In genomic region chr15:75167588-75168076, GRCh38 we compare ENCODE assay signal across 15 cellular contexts. TPM values are rescaled to one million over a fixed set of nuclear protein-coding genes. Genes with fewer than 3 reads are reported as not detected.
DNase-seq lines count a peak whose midpoint lies in the region; ATAC-seq and TF ChIP-seq lines count a peak whose summit lies in the region.
"Had no signal": no experiment of that assay in that cellular context is flagged by ENCODE, and none has a peak within 500 bp of the region (broad histone marks: within the 10 kb centered on the region; RNA-seq: fewer than 3 reads in every experiment).

No MANE protein-coding gene starts in this region.

- DNase-seq in EH (ENCODE audit: low read depth) (peak; percentile 74), IMR-90 (peak; percentile 81), fibroblast of villous mesenchyme (ENCODE audit: low read depth) (peak; percentile 94), superior temporal gyrus (ENCODE audit: extremely low spot score) (no peak), G401 (ENCODE audit: low spot score) (no peak)
- DNase-seq: activated CD4-positive, CD25-positive, alpha-beta regulatory T cell; amygdala; naive thymus-derived CD8-positive, alpha-beta T cell; NCI-H345; SIG-M5; small intestine had no signal

- H3K27me3 ChIP-seq in IMR-90 (ENCODE audit: control insufficient read depth, insufficient read depth, low read length): no peaks in the 10 kb centered on the region

- no peak for TF ChIP-seq POLR2A in IMR-90 (IDR thresholded peaks at IDR 0.05; ENCODE audit: low read depth, low read length)

- no peak overlapping the region for H2AFZ ChIP-seq in IMR-90 (replicated peaks; ENCODE audit: low read length, poor library complexity)

- no peak overlapping the region for H3K27ac Mint-ChIP-seq in activated T-helper 17 cell treated with anti-CD3 and anti-CD28 coated beads, Interleukin-2, amount 50 U/mL, for 72 hours
- H3K27ac Mint-ChIP-seq: naive thymus-derived CD8-positive, alpha-beta T cell; stimulated activated memory B cell treated with anti-CD40 and anti-IgM and Interleukin-4, amounts not matched to agents 10 μg/mL and 1 μg/mL and 100 μg/mL, for 72 hours had no signal

- ATAC-seq in IMR-90 (ENCODE audit: low read depth): no peak; the same call in 1 of the 2 replicates
- peak; percentile 74 for ATAC-seq in activated T-helper 17 cell treated with anti-CD3 and anti-CD28 coated beads, Interleukin-2, amount 50 U/mL, for 72 hours (replicated peaks)
- ATAC-seq in HG03442 (IDR thresholded peaks at IDR 0.05; ENCODE audit: unreplicated experiment): no peak
- ATAC-seq in HG02884 (IDR thresholded peaks at IDR 0.05; ENCODE audit: unreplicated experiment): no peak
- ATAC-seq: naive thymus-derived CD8-positive, alpha-beta T cell; stimulated activated memory B cell treated with anti-CD40 and anti-IgM and Interleukin-4, amounts not matched to agents 10 μg/mL and 1 μg/mL and 100 μg/mL, for 72 hours had no signal

- peaks cover 4% of the 10 kb centered on the region for H3K9me3 Mint-ChIP-seq in activated T-helper 17 cell treated with anti-CD3 and anti-CD28 coated beads, Interleukin-2, amount 50 U/mL, for 72 hours
- H3K9me3 Mint-ChIP-seq: naive thymus-derived CD8-positive, alpha-beta T cell had no signal

- in situ Hi-C loops in IMR-90 (cut with MboI; ENCODE audit: low sequenced_read_pairs) (no loop called here), G401 (cut with HindIII; ENCODE audit: low sequenced_read_pairs) (no loop called here)

- 0 out of 2 replicates have a peak, but pooled peaks cover 2% of the 10 kb centered on the region for H3K9me3 ChIP-seq in IMR-90 (ENCODE audit: control insufficient read depth, insufficient read depth, low read length)

- H3K4me3 Mint-ChIP-seq in activated T-helper 17 cell treated with anti-CD3 and anti-CD28 coated beads, Interleukin-2, amount 50 U/mL, for 72 hours: no peak overlapping the region
- H3K4me3 Mint-ChIP-seq: naive thymus-derived CD8-positive, alpha-beta T cell; stimulated activated memory B cell treated with anti-CD40 and anti-IgM and Interleukin-4, amounts not matched to agents 10 μg/mL and 1 μg/mL and 100 μg/mL, for 72 hours had no signal

- no peak overlapping the region for H3K14ac ChIP-seq in IMR-90 (replicated peaks; ENCODE audit: low read depth, low read length)

- no peak overlapping the region for H2BK20ac ChIP-seq in IMR-90 (ENCODE audit: low read depth, low read length)

- no peak for TF ChIP-seq CTCF in IMR-90 (conservative IDR thresholded peaks at IDR 0.05; ENCODE audit: low read depth, low read length)
- no peak for TF ChIP-seq CTCF in fibroblast of villous mesenchyme (IDR thresholded peaks at IDR 0.05; ENCODE audit: insufficient read depth, low read depth, low read length)

- no peak overlapping the region for H2BK15ac ChIP-seq in IMR-90 (ENCODE audit: low read depth, low read length)

- H3K4me1 Mint-ChIP-seq in activated T-helper 17 cell treated with anti-CD3 and anti-CD28 coated beads, Interleukin-2, amount 50 U/mL, for 72 hours: peaks cover 11% of the 10 kb centered on the region

- intact Hi-C loops in IMR-90 (cut with micrococcal nuclease): no loop called here

- H3K4ac ChIP-seq in IMR-90 (ENCODE audit: low read depth, low read length): no peak overlapping the region

- H3K27ac ChIP-seq in IMR-90 (ENCODE audit: insufficient read depth, low read length): no peak overlapping the region

- H3K36me3 Mint-ChIP-seq in activated T-helper 17 cell treated with anti-CD3 and anti-CD28 coated beads, Interleukin-2, amount 50 U/mL, for 72 hours (ENCODE audit: low read depth): no peaks in the 10 kb centered on the region
- H3K36me3 Mint-ChIP-seq: naive thymus-derived CD8-positive, alpha-beta T cell; stimulated activated memory B cell treated with anti-CD40 and anti-IgM and Interleukin-4, amounts not matched to agents 10 μg/mL and 1 μg/mL and 100 μg/mL, for 72 hours had no signal

- no peak overlapping the region for H2BK120ac ChIP-seq in IMR-90 (ENCODE audit: low read depth, low read length)

- no peak overlapping the region for H3K4me2 ChIP-seq in IMR-90 (ENCODE audit: low read depth, low read length)

- H4K8ac ChIP-seq in IMR-90 (ENCODE audit: low read depth in 2 of 2, low read length in 2 of 2): no peak overlapping the region

- dilution Hi-C loops in IMR-90 (cut with HindIII; ENCODE audit: low sequenced_read_pairs, unreplicated experiment): no loop called here

- H3K18ac ChIP-seq in IMR-90 (ENCODE audit: low read depth, low read length): no peak overlapping the region

- H3K9ac ChIP-seq in IMR-90 (ENCODE audit: low read depth, low read length): no peak overlapping the region

- 0 out of 2 replicates have a peak, but pooled peaks cover 3% of the 10 kb centered on the region for H4K20me1 ChIP-seq in IMR-90 (ENCODE audit: insufficient read depth, low read length)

- no peak overlapping the region for H4K5ac ChIP-seq in IMR-90 (ENCODE audit: low read depth, low read length)

- no peak overlapping the region for H2AK5ac ChIP-seq in IMR-90 (ENCODE audit: low read depth, low read length)

- H3K23ac ChIP-seq in IMR-90 (ENCODE audit: low read depth, low read length): no peak overlapping the region

- TF ChIP-seq RAD21 in IMR-90 (IDR thresholded peaks at IDR 0.05; ENCODE audit: low read length): no peak

- no peaks in the 10 kb centered on the region for H3K79me1 ChIP-seq in IMR-90 (ENCODE audit: low read depth in 1 of 2, low read length in 2 of 2)

- no TSS peak for BruUV-seq in IMR-90 (replicated peaks; lab: Mats Ljungman, UMichigan)

- no peak overlapping the region for H4K91ac ChIP-seq in IMR-90 (ENCODE audit: insufficient read depth, low read depth, low read length)

- CTCF ChIA-PET in IMR-90 (lab: Yijun Ruan, JAX): no interaction called here

- H3K4me3 ChIP-seq in IMR-90 (ENCODE audit: insufficient read depth, low read depth, low read length): no peak overlapping the region
- no peak overlapping the region for H3K4me3 ChIP-seq in fibroblast of villous mesenchyme (ENCODE audit: low read depth, low read length)

- peaks cover 5% of the 10 kb centered on the region for H3K27me3 Mint-ChIP-seq in activated T-helper 17 cell treated with anti-CD3 and anti-CD28 coated beads, Interleukin-2, amount 50 U/mL, for 72 hours

- H3K56ac ChIP-seq in IMR-90 (ENCODE audit: extremely low read depth, insufficient read depth, low read length): no peak overlapping the region

- H2AK9ac ChIP-seq in IMR-90 (replicated peaks; ENCODE audit: low read depth, low read length, poor library complexity): no peak overlapping the region

- WGBS in IMR-90 (ENCODE audit: extremely low coverage in 2 of 2, insufficient read length in 1 of 2), 2 experiments: 100% methylated on average over 2 of the region's 4 CpGs; no CpG with 5 or more reads in 1 of the 2 experiments

- H3K36me3 ChIP-seq in IMR-90 (ENCODE audit: control insufficient read depth, insufficient read depth, low read length): no peaks in the 10 kb centered on the region

- H3K9me1 ChIP-seq in IMR-90 (ENCODE audit: insufficient read depth, low read length): peaks cover 6% of the 10 kb centered on the region

- H3K4me1 ChIP-seq in IMR-90 (ENCODE audit: control insufficient read depth, insufficient read depth, low read length): peaks cover 10% of the 10 kb centered on the region

- H2BK5ac ChIP-seq in IMR-90 (ENCODE audit: low read depth, low read length, poor library complexity, severe bottlenecking): no peak overlapping the region

- POLR2A ChIA-PET in IMR-90 (lab: Charles Lee; ENCODE audit: unreplicated experiment): no interaction called here

TF ChIP-seq in IMR-90, 13 proteins besides CTCF, POLR2A, EP300 and RAD21:
- TF ChIP-seq ELK1 (IDR thresholded peaks at IDR 0.05; ENCODE audit: borderline replicate concordance, low read depth, low read length): no peak
- no peak for TF ChIP-seq MAFK (IDR thresholded peaks at IDR 0.05; ENCODE audit: low read depth, low read length)
- TF ChIP-seq RFX5 (IDR thresholded peaks at IDR 0.05; ENCODE audit: low read depth, low read length): no peak

RNA-seq across cellular contexts. Expression of gene C15orf39, which starts 34.0 kb away (rescaled TPM):
- total RNA-seq in IMR-90 (2012; rRNA removed) (1.3 and 1.9 TPM in 2 replicates), fibroblast of villous mesenchyme (8.1 and 9.1 TPM in 2 replicates)
- polyA plus RNA-seq in IMR-90 (2012; rRNA removed): 5.7 and 7.0 TPM in 2 replicates
- 3.1 and 5.9 TPM in 2 replicates for polyA plus RNA-seq in IMR-90 (2012; cell fraction: cytosol; rRNA removed)
- 6.0 and 10.0 TPM in 2 replicates for polyA plus RNA-seq in IMR-90 (2012; cell fraction: nucleus; rRNA removed; ENCODE audit: low replicate concordance)
- 10 to 100 TPM; 20.4 to 32.3 TPM for total RNA-seq in activated T-helper 17 cell treated with anti-CD3 and anti-CD28 coated beads, Interleukin-2, amount 50 U/mL, for 72 hours
- 4.0 and 11.3 TPM in 2 replicates for total RNA-seq in G401 (2014; rRNA removed; shearing (Covaris generic))

Comparison
In these comparisons a context has a peak if more than half of its experiments do, and no peak if none do; other contexts are left out.
1. DNase-seq: peak in EH (single experiment), IMR-90 (single experiment) and fibroblast of villous mesenchyme (single experiment); none in superior temporal gyrus (single experiment) and G401 (single experiment).